Comparison of ENCODE assay signal across 14 cellular contexts in the genomic region with DNA sequence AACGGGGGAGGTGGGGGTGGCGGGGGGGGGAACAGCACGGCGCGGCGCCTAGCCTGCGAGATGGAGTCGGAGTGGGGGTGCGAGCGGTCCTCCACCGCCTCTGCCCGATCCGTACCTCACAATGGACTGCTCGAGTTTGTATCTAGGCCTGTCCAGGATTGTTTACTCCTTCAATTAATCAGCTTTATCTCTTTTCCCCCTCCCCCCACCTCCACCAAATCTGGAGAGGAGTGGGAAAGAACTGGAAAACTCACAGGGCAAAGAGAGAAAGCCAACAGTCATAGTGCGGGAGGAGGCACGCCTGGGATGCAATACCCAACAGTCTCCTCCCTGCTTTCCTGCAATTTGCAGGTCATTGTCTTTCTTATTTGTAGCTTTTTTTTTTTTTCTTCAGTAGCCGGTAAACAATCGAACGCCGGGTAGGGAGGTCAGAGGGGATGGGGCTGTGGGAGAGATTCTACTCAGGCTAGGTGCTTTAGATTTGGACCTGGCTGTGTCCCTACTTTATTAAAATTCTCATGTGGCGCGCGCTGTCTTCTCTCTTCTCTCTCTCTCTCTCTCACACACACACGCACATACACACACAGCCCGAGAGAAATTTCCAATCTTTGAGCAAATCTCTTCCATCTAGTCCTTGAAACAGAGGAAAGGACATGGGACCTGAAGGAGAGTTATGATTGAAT. TPM values are rescaled to one million over a fixed set of nuclear protein-coding genes. Genes with fewer than 3 reads are reported as not detected.
A peak's percentile ranks its signal among the peaks of the same experiment; 100 is the strongest.
DNase-seq lines count a peak whose midpoint lies in the region; ATAC-seq, FAIRE-seq and TF ChIP-seq lines count a peak whose summit lies in the region.
"Had no signal": no experiment of that assay in that cellular context is flagged by ENCODE, and none has a peak within 500 bp of the region (broad histone marks: within the 10 kb centered on the region; RNA-seq: fewer than 3 reads in every experiment).

No MANE protein-coding gene starts in this region.

- H3K4me3 ChIP-seq in coronary artery (peak overlapping the region; percentile 64), iPS-20b (ENCODE audit: low read length) (peak overlapping the region; percentile 68), sigmoid colon (peak overlapping the region; percentile 21 to 87 (median 61))
- H3K4me3 ChIP-seq: mucosa of descending colon, SJSA1 had no signal

- H3K27me3 ChIP-seq in iPS-20b (ENCODE audit: insufficient read depth, low read length) = peaks cover 99% of the 10 kb centered on the region
- H3K27me3 ChIP-seq in sigmoid colon = no peaks in the 10 kb centered on the region

- ATAC-seq in stimulated activated naive CD8-positive, alpha-beta T cell treated with anti-CD3 and anti-CD28 coated beads, Interleukin-15, Interleukin-2, amounts not matched to agents 100 U/mL and 50 U/mL, for 24 hours = no peak
- no peak for ATAC-seq in GM19397 (IDR thresholded peaks at IDR 0.05; ENCODE audit: unreplicated experiment)
- ATAC-seq: mucosa of descending colon had no signal

- TF ChIP-seq POLR2A in sigmoid colon (IDR thresholded peaks at IDR 0.05) = no peak

- peak; percentile 86 for DNase-seq in NCI-H69 (lab: John Stamatoyannopoulos, UW)
- DNase-seq in coronary artery (ENCODE audit: low spot score) = no peak
- peak; percentile 78 for DNase-seq in sigmoid colon
- DNase-seq in cerebellar cortex (ENCODE audit: low spot score) = no peak
- DNase-seq in stimulated activated naive CD8-positive, alpha-beta T cell treated with anti-CD3 and anti-CD28 coated beads, Interleukin-15, Interleukin-2, amounts not matched to agents 100 U/mL and 50 U/mL, for 24 hours = no peak
- no peak for DNase-seq in D721Med (ENCODE audit: insufficient read length, low spot score)
- DNase-seq: activated B cell treated with CpG ODN at 0.5 μM for 24 hours, GF-D8, NCI-H524 treated with DMSO at 0.1 percent for 48 hours had no signal

- H3K36me3 ChIP-seq in iPS-20b (ENCODE audit: insufficient read depth, low read depth, low read length) = no peaks in the 10 kb centered on the region
- no peaks in the 10 kb centered on the region for H3K36me3 ChIP-seq in sigmoid colon
- H3K36me3 ChIP-seq: SJSA1 had no signal

- intact Hi-C loops in sigmoid colon (cut with DNase I) = loop anchor here (2.0 to 10.0 kb wide), 2 partner anchors 26 to 322 kb away; no protein-coding TSS in a partner anchor

- H3K9me3 ChIP-seq in iPS-20b (ENCODE audit: insufficient read depth, low read depth, low read length) = no peaks in the 10 kb centered on the region
- H3K9me3 ChIP-seq in sigmoid colon = no peaks in the 10 kb centered on the region
- H3K9me3 ChIP-seq: mucosa of descending colon, SJSA1 had no signal

- peak overlapping the region; percentile 80 to 82 for H3K27ac ChIP-seq in coronary artery
- H3K27ac ChIP-seq in iPS-20b (ENCODE audit: low read length) = no peak overlapping the region
- H3K27ac ChIP-seq in sigmoid colon = peak overlapping the region; percentile 95 to 97 (median 96)
- H3K27ac ChIP-seq: SJSA1 had no signal

- FAIRE-seq in D721Med (lab: Jason Lieb, UNC) = no peak
- FAIRE-seq: small intestine had no signal

- WGBS in sigmoid colon, 2 donors = 19% methylated on average over 25 of the region's 25 CpGs

- TF ChIP-seq EP300 in sigmoid colon (IDR thresholded peaks at IDR 0.05) = peak in 1 of 4 donors; percentile 20

- peaks cover 33% of the 10 kb centered on the region; the same call in 1 of the 2 replicates for H3K4me1 ChIP-seq in iPS-20b (ENCODE audit: insufficient read depth, low read length)
- H3K4me1 ChIP-seq in sigmoid colon = peaks cover 0 to 16% (median 10%) of the 10 kb centered on the region in 4 donors

- TF ChIP-seq CTCF in coronary artery (IDR thresholded peaks at IDR 0.05) = no peak
- TF ChIP-seq CTCF in sigmoid colon (IDR thresholded peaks at IDR 0.05) = no peak
- no peak for TF ChIP-seq CTCF in D721Med (IDR thresholded peaks at IDR 0.05; ENCODE audit: insufficient read depth, missing control alignments)

- H3K9ac ChIP-seq in iPS-20b (ENCODE audit: low read depth, low read length) = no peak overlapping the region

RNA-seq across cellular contexts. Expression of a gene that starts 6.9 kb away (rescaled TPM):
- total RNA-seq in sigmoid colon = 100 to 1,000 TPM in 1 of 4 donors, 10 to 100 TPM in 3; 76.0 to 154 (median 85.1) TPM
- polyA plus RNA-seq in sigmoid colon = 1 to 10 TPM; 1.4 to 8.5 (median 4.2) TPM

Comparison
In these comparisons a context has a peak if more than half of its experiments do, and no peak if none do; other contexts are left out.
1. DNase-seq: peak in NCI-H69 (single experiment) and sigmoid colon (single experiment); none in coronary artery (single experiment), cerebellar cortex (single experiment), stimulated activated naive CD8-positive, alpha-beta T cell treated with anti-CD3 and anti-CD28 coated beads, Interleukin-15, Interleukin-2, amounts not matched to agents 100 U/mL and 50 U/mL, for 24 hours (single experiment) and D721Med (single experiment).
2. Peak in every context shown above with its lines, with median percentiles within 50 percentile points of each other: H3K4me3 ChIP-seq.